In the genomic region with DNA sequence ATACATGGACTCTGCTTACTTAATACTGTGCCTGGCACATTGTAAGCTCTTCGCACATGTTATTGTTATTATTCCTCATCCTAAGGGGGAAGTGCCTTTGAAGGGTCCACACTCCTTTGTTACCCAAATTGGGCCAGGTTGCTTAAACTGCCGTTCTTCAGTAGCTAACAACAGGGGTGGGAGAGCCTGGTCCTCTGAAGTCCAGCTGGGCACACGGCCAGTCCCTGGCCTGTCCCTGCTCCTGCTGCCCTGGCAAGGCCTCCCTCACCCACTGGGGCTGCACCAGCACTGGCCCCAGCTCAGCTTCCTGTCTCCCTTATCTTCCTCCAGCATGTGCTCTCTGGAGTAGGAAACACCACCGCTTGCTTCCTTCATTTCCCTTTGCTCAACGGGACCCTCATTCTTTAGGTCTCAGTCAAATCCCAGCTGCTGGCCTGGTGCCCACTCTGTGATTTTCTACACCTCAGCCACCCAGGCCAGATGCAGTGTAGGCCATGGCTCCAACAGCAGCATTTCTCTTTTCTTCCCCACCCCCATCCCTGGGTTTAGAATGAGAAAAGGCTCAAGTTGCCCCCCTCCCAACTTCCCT, we compare ENCODE assay signal across 2 cellular contexts.
TF ChIP-seq lines count a peak whose summit lies in the region.

No MANE protein-coding gene starts in this region.

TF ChIP-seq in PFSK-1, 5 proteins besides CTCF, POLR2A, EP300 and RAD21:
- TF ChIP-seq FOXP2 (optimal IDR thresholded peaks at IDR 0.05; ENCODE audit: borderline replicate concordance, extremely low read depth, extremely low read length, insufficient read depth), result peak; percentile 56
- no peak for TF ChIP-seq REST (IDR thresholded peaks at IDR 0.05; ENCODE audit: insufficient read depth in 1 of 2, low read depth in 2 of 2, low read length in 2 of 2)
- TF ChIP-seq POLR2AphosphoS5 (IDR thresholded peaks at IDR 0.05; ENCODE audit: low read depth, low read length), result no peak
- TF ChIP-seq TAF1 (IDR thresholded peaks at IDR 0.05; ENCODE audit: borderline replicate concordance, insufficient read depth, low read length), result no peak
- no peak for TF ChIP-seq SIN3A (IDR thresholded peaks at IDR 0.05; ENCODE audit: borderline replicate concordance, insufficient read depth, low read length)

TF ChIP-seq in endothelial cell of umbilical vein, 7 proteins besides CTCF, POLR2A, EP300 and RAD21:
- TF ChIP-seq FOS (IDR thresholded peaks at IDR 0.05; ENCODE audit: borderline replicate concordance, insufficient read depth, low read length), result peak; percentile 54
- peak; percentile 99 for TF ChIP-seq POLR2AphosphoS5 (IDR thresholded peaks at IDR 0.05; ENCODE audit: insufficient read depth, low read depth, low read length)
- no peak for TF ChIP-seq EZH2 (IDR thresholded peaks at IDR 0.05; ENCODE audit: borderline replicate concordance, low read depth, low read length, severe bottlenecking)
- peak; percentile 99 for TF ChIP-seq GATA2 (IDR thresholded peaks at IDR 0.05; ENCODE audit: insufficient read depth, insufficient read length, low read depth, low read length)
- peak; percentile 44 for TF ChIP-seq JUN (IDR thresholded peaks at IDR 0.05; ENCODE audit: borderline replicate concordance, insufficient read depth, insufficient read length, low read depth)
- peak; percentile 63 for TF ChIP-seq MAX (IDR thresholded peaks at IDR 0.05; ENCODE audit: insufficient read depth, insufficient read length)
- TF ChIP-seq MYC (IDR thresholded peaks at IDR 0.05; ENCODE audit: low read depth, low read length), result peak; percentile 51
